Comparison of ENCODE assay signal across 8 cellular contexts in genomic region chr14:61547186-61548121, GRCh38.
DNase-seq lines count a peak whose midpoint lies in the region; ATAC-seq, FAIRE-seq and TF ChIP-seq lines count a peak whose summit lies in the region.

No MANE protein-coding gene starts in this region.

- in situ Hi-C loops in K562 (cut with MboI), result no loop called here

- intact Hi-C loops in K562 (cut with micrococcal nuclease) (no loop called here), Calu3 (cut with micrococcal nuclease; ENCODE audit: unreplicated experiment) (no loop called here), prostate gland (cut with DNase I) (no loop called here)

- no peak for TF ChIP-seq RAD21 in K562 (CRISPR knock-in tag; conservative IDR thresholded peaks at IDR 0.05 in 1 of 2, IDR thresholded peaks at IDR 0.05 in 1 of 2)

- H2AFZ ChIP-seq in K562 (ENCODE audit: low read depth, low read length), result no peak overlapping the region

- WGBS in K562 (ENCODE audit: insufficient coverage, low coverage, missing lambda C conversion rate), result 65% methylated on average over 15 of the region's 15 CpGs
- 79% methylated on average over 15 of the region's 15 CpGs for WGBS in prostate gland

- no peak for ATAC-seq in K562
- ATAC-seq in HG03045 (IDR thresholded peaks at IDR 0.05; ENCODE audit: unreplicated experiment), result no peak

- H3K4me2 ChIP-seq in K562 (ENCODE audit: insufficient read depth, low read length), result no peak overlapping the region

- H3K9me1 ChIP-seq in K562 (ENCODE audit: control insufficient read depth, insufficient read depth, low read length), result no peaks in the 10 kb centered on the region

- H3K4me3 Mint-ChIP-seq in mesothelial cell of epicardium, result no peak overlapping the region
- H3K4me3 Mint-ChIP-seq in Calu3 (ENCODE audit: low read depth, unreplicated experiment), result no peak overlapping the region

- H3K9me3 Mint-ChIP-seq in mesothelial cell of epicardium (no peaks in the 10 kb centered on the region), Calu3 (ENCODE audit: low read depth, unreplicated experiment) (no peaks in the 10 kb centered on the region)

- H3K9me3 ChIP-seq in K562 (replicated peaks; ENCODE audit: control insufficient read depth, insufficient read depth, low read depth, low read length) (no peaks in the 10 kb centered on the region), prostate gland (no peaks in the 10 kb centered on the region)

- peak; percentile 88 for DNase-seq in AG09309 (ENCODE audit: low read depth)
- peak; percentile 87 for DNase-seq in HT1080 (ENCODE audit: low read depth)
- no peak for DNase-seq in K562 (ENCODE audit: extremely low read depth in 1 of 4, low spot score in 3 of 4)
- DNase-seq in mesothelial cell of epicardium (ENCODE audit: low spot score in 2 of 2, unreplicated experiment in 2 of 2), result no peak
- no peak for DNase-seq in Calu3
- DNase-seq in prostate gland (ENCODE audit: low spot score), result no peak
- DNase-seq in activated effector memory CD4-positive, alpha-beta T cell treated with Interleukin-2 at 50 U/mL for 16 hours, result no peak

- H3K36me3 ChIP-seq in K562 (ENCODE audit: control insufficient read depth, insufficient read depth, low read length) (no peaks in the 10 kb centered on the region), prostate gland (no peaks in the 10 kb centered on the region)

- H3K27me3 ChIP-seq in K562 (ENCODE audit: control insufficient read depth in 2 of 2, insufficient read depth in 2 of 2, low read length in 2 of 2) (no peaks in the 10 kb centered on the region), prostate gland (replicated peaks; ENCODE audit: insufficient read depth) (no peaks in the 10 kb centered on the region)

- H3K4me1 Mint-ChIP-seq in mesothelial cell of epicardium (peaks cover 27% of the 10 kb centered on the region), Calu3 (ENCODE audit: low read depth, unreplicated experiment) (peaks cover 31% of the 10 kb centered on the region)

- H3K4me3 ChIP-seq in AG09309 (ENCODE audit: control insufficient read depth, low read depth, low read length) (no peak overlapping the region), K562 (no peak overlapping the region), prostate gland (no peak overlapping the region)

- no peak for TF ChIP-seq CTCF in AG09309 (IDR thresholded peaks at IDR 0.05; ENCODE audit: control insufficient read depth, insufficient read depth, low read depth, low read length, missing control alignments)
- no peak for TF ChIP-seq CTCF in K562 (IDR thresholded peaks at IDR 0.05 in 2 of 3, conservative IDR thresholded peaks at IDR 0.05 in 1 of 3; ENCODE audit: insufficient read depth in 2 of 3, low read depth in 1 of 3, low read length in 3 of 3)
- no peak for TF ChIP-seq CTCF in mesothelial cell of epicardium (IDR thresholded peaks at IDR 0.05; ENCODE audit: unreplicated experiment)
- TF ChIP-seq CTCF in Calu3 (IDR thresholded peaks at IDR 0.05; ENCODE audit: unreplicated experiment), result no peak
- no peak for TF ChIP-seq CTCF in prostate gland (IDR thresholded peaks at IDR 0.05)

- no peaks in the 10 kb centered on the region for H4K20me1 ChIP-seq in K562 (replicated peaks; ENCODE audit: control insufficient read depth, insufficient read depth, low read length)

- no peaks in the 10 kb centered on the region for H3K36me3 Mint-ChIP-seq in mesothelial cell of epicardium
- H3K36me3 Mint-ChIP-seq in Calu3 (ENCODE audit: insufficient read depth, unreplicated experiment), result no peaks in the 10 kb centered on the region

- no peak for FAIRE-seq in K562 (lab: Jason Lieb, UNC)

- H3K9ac ChIP-seq in K562 (ENCODE audit: insufficient read depth in 1 of 2, low read depth in 2 of 2, low read length in 2 of 2), result no peak overlapping the region

- H3K4me1 ChIP-seq in K562 (replicated peaks in 1 of 2; ENCODE audit: control insufficient read depth in 2 of 2, insufficient read depth in 2 of 2, low read length in 2 of 2) (peaks cover 4 to 9% of the 10 kb centered on the region in 2 experiments; a peak in 4 of 5 replicates), prostate gland (replicated peaks) (peaks cover 22% of the 10 kb centered on the region)

- H3K27ac ChIP-seq in K562 (ENCODE audit: extremely low read depth, low read depth, low read length) (no peak overlapping the region), prostate gland (no peak overlapping the region)

- POLR2A ChIA-PET in K562 (lab: Yijun Ruan, JAX), result interaction anchor here (0.9 to 1.4 kb wide), 2 partner anchors 12 to 15 kb away, joined by 3 read pairs; no protein-coding TSS in a partner anchor

- H3K27me3 Mint-ChIP-seq in mesothelial cell of epicardium (ENCODE audit: low read depth), result no peaks in the 10 kb centered on the region
- no peaks in the 10 kb centered on the region for H3K27me3 Mint-ChIP-seq in Calu3 (ENCODE audit: unreplicated experiment)

- H3K27ac Mint-ChIP-seq in mesothelial cell of epicardium (peak overlapping the region; percentile 92), Calu3 (ENCODE audit: unreplicated experiment) (no peak overlapping the region)

- H3K79me2 ChIP-seq in K562 (ENCODE audit: control insufficient read depth, insufficient read depth, low read length), result no peaks in the 10 kb centered on the region

- BruUV-seq in K562 (replicated peaks; lab: Mats Ljungman, UMichigan) (no TSS peak), Calu3 (replicated peaks; lab: Mats Ljungman, UMichigan) (no TSS peak)

- no peak for TF ChIP-seq EP300 in K562 (IDR thresholded peaks at IDR 0.05; ENCODE audit: low read length)

- TF ChIP-seq POLR2A in K562 (conservative IDR thresholded peaks at IDR 0.05) (no peak), prostate gland (IDR thresholded peaks at IDR 0.05) (no peak)

- CTCF ChIA-PET in K562 (lab: Yijun Ruan, JAX; ENCODE audit: low intra/inter-chr PET ratio), result no interaction called here
- CTCF ChIA-PET in Calu3 (lab: Charles Lee), result interaction anchor here (0.7 to 1.4 kb wide), 2 partner anchors 10 to 166 kb away, joined by 3 to 5 read pairs; no protein-coding TSS in a partner anchor

TF ChIP-seq in K562, 482 proteins besides CTCF, POLR2A, EP300 and RAD21:
- TF ChIP-seq, protein P1, sequence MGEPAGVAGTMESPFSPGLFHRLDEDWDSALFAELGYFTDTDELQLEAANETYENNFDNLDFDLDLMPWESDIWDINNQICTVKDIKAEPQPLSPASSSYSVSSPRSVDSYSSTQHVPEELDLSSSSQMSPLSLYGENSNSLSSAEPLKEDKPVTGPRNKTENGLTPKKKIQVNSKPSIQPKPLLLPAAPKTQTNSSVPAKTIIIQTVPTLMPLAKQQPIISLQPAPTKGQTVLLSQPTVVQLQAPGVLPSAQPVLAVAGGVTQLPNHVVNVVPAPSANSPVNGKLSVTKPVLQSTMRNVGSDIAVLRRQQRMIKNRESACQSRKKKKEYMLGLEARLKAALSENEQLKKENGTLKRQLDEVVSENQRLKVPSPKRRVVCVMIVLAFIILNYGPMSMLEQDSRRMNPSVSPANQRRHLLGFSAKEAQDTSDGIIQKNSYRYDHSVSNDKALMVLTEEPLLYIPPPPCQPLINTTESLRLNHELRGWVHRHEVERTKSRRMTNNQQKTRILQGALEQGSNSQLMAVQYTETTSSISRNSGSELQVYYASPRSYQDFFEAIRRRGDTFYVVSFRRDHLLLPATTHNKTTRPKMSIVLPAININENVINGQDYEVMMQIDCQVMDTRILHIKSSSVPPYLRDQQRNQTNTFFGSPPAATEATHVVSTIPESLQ (CRISPR knock-in tag; IDR thresholded peaks at IDR 0.05), result no peak
- TF ChIP-seq HDAC2 (IDR thresholded peaks at IDR 0.05) (no peak), FOSL1 (tag; conservative IDR thresholded peaks at IDR 0.05) (0 out of 2 replicates have a peak, but pooled peaks have one; percentile 28), DEAF1 (CRISPR knock-in tag; IDR thresholded peaks at IDR 0.05) (no peak), VEZF1 (CRISPR knock-in tag; IDR thresholded peaks at IDR 0.05) (no peak), NR4A1 (CRISPR knock-in tag; IDR thresholded peaks at IDR 0.05) (no peak), NR4A1 (tag; IDR thresholded peaks at IDR 0.05) (no peak), MYNN (IDR thresholded peaks at IDR 0.05) (no peak), MYNN (CRISPR knock-in tag; IDR thresholded peaks at IDR 0.05) (no peak)

Comparison
In these comparisons a context has a peak if more than half of its experiments do, and no peak if none do; other contexts are left out.
1. DNase-seq: peak in AG09309 (single experiment) and HT1080 (single experiment); none in K562 (0 of 4), mesothelial cell of epicardium (0 of 2), Calu3 (single experiment), prostate gland (single experiment) and activated effector memory CD4-positive, alpha-beta T cell treated with Interleukin-2 at 50 U/mL for 16 hours (single experiment).